Comparison of ENCODE assay signal across 1 cellular context in the genomic region with DNA sequence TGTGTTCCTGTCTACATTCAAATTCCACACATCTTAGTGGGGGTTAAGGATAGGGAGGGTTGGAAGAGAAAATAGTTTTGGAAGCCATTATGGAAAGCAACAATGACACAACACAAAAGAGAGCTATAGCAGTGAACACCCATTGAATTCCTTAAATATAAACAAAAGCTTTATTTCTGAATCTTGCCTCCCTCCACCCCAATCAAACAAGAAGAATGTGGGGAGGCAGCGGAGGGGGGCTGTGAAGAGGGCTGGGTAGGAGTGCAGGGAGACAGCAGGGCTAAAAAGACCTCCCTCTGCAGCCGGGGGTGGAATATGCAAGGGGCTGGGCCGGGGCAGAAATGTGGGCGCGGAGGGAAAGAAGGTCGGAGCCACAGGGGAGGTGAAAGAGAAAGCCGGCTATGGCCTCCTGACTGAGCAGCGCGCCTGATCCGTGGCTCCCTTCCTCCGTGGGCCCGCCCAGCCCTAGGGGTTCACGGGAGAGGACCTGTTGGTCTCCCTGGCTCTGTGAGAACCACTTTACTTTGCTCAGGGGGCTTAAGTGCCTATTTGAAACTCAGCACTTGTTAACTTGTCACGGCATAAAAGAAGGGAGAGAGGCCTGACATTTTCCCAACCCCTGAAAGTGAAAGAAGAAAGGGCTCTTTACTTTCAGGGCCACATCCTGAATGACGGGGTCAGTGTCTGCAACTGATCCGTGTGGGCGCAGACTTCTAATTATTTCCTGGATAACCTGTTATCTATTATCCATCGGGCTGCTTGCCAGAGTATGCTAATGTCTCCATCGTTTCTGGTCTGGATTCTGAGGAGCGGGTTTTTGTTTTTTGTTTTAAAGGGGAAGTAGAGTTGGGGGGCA.
TF ChIP-seq lines count a peak whose summit lies in the region.

No MANE protein-coding gene starts in this region.

TF ChIP-seq in HepG2, 621 proteins besides CTCF, POLR2A, EP300 and RAD21 (continued from another document):
- TF ChIP-seq PRDM15 (CRISPR knock-in tag; IDR thresholded peaks at IDR 0.05) (peak; percentile 72; the same call in 1 of the 2 replicates), TAF1 (CRISPR knock-in tag; IDR thresholded peaks at IDR 0.05) (peak; percentile 26; the same call in 1 of the 2 replicates), ZNF7 (CRISPR knock-in tag; IDR thresholded peaks at IDR 0.05) (no peak), ZSCAN30 (CRISPR knock-in tag; IDR thresholded peaks at IDR 0.05) (no peak), ZNF891 (CRISPR knock-in tag; IDR thresholded peaks at IDR 0.05) (no peak), ZFY (CRISPR knock-in tag; IDR thresholded peaks at IDR 0.05) (peak; percentile 61)
- TF ChIP-seq, protein P1, sequence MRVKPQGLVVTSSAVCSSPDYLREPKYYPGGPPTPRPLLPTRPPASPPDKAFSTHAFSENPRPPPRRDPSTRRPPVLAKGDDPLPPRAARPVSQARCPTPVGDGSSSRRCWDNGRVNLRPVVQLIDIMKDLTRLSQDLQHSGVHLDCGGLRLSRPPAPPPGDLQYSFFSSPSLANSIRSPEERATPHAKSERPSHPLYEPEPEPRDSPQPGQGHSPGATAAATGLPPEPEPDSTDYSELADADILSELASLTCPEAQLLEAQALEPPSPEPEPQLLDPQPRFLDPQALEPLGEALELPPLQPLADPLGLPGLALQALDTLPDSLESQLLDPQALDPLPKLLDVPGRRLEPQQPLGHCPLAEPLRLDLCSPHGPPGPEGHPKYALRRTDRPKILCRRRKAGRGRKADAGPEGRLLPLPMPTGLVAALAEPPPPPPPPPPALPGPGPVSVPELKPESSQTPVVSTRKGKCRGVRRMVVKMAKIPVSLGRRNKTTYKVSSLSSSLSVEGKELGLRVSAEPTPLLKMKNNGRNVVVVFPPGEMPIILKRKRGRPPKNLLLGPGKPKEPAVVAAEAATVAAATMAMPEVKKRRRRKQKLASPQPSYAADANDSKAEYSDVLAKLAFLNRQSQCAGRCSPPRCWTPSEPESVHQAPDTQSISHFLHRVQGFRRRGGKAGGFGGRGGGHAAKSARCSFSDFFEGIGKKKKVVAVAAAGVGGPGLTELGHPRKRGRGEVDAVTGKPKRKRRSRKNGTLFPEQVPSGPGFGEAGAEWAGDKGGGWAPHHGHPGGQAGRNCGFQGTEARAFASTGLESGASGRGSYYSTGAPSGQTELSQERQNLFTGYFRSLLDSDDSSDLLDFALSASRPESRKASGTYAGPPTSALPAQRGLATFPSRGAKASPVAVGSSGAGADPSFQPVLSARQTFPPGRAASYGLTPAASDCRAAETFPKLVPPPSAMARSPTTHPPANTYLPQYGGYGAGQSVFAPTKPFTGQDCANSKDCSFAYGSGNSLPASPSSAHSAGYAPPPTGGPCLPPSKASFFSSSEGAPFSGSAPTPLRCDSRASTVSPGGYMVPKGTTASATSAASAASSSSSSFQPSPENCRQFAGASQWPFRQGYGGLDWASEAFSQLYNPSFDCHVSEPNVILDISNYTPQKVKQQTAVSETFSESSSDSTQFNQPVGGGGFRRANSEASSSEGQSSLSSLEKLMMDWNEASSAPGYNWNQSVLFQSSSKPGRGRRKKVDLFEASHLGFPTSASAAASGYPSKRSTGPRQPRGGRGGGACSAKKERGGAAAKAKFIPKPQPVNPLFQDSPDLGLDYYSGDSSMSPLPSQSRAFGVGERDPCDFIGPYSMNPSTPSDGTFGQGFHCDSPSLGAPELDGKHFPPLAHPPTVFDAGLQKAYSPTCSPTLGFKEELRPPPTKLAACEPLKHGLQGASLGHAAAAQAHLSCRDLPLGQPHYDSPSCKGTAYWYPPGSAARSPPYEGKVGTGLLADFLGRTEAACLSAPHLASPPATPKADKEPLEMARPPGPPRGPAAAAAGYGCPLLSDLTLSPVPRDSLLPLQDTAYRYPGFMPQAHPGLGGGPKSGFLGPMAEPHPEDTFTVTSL (CRISPR knock-in tag; IDR thresholded peaks at IDR 0.05; ENCODE audit: borderline replicate concordance) = 0 out of 2 replicates have a peak, but pooled peaks have one; percentile 16
